ENCODE assay signal across 15 cellular contexts in genomic region chr9:113477661-113478060, GRCh38.
"Had no signal": no experiment of that assay in that cellular context is flagged by ENCODE, and none has a peak within 500 bp of the region (broad histone marks: within the 10 kb centered on the region; RNA-seq: fewer than 3 reads in every experiment).

No MANE protein-coding gene starts in this region.

- H3K27ac Mint-ChIP-seq: activated naive CD4-positive, alpha-beta T cell treated with anti-CD3 and anti-CD28 coated beads for 36 hours; activated T-helper 2 cell treated with anti-CD3 and anti-CD28 coated beads, Interferon-gamma antibody, Interleukin-2, Interleukin-4, amounts not matched to agents 10 μg/mL and 5 μg/mL and 100 μg/mL, durations not matched to agents 14 hours and 24 hours and 36 hours; memory B cell; progenitor cell of endocrine pancreas; stimulated activated naive CD8-positive, alpha-beta T cell treated with anti-CD3 and anti-CD28 coated beads, Interleukin-15, Interleukin-2, amounts not matched to agents 100 ng/mL and 50 ng/mL, for 24 hours; WTC11 had no signal

- H3K9me3 ChIP-seq: colonic mucosa, esophagus muscularis mucosa, mucosa of descending colon, right atrium auricular region had no signal

- H3K27me3 Mint-ChIP-seq: progenitor cell of endocrine pancreas had no signal

- H3K27ac ChIP-seq: colonic mucosa, esophagus muscularis mucosa had no signal

- ATAC-seq: left ventricle myocardium superior; mucosa of descending colon; naive thymus-derived CD4-positive, alpha-beta T cell; WTC11 had no signal

- H3K4me3 Mint-ChIP-seq: activated naive CD4-positive, alpha-beta T cell treated with anti-CD3 and anti-CD28 coated beads for 36 hours; memory B cell; naive thymus-derived CD4-positive, alpha-beta T cell; stimulated activated naive CD8-positive, alpha-beta T cell treated with anti-CD3 and anti-CD28 coated beads, Interleukin-15, Interleukin-2, amounts not matched to agents 100 ng/mL and 50 ng/mL, for 24 hours; WTC11 had no signal

- H3K9me3 Mint-ChIP-seq: activated naive CD4-positive, alpha-beta T cell treated with anti-CD3 and anti-CD28 coated beads for 36 hours; activated T-helper 2 cell treated with anti-CD3 and anti-CD28 coated beads, Interferon-gamma antibody, Interleukin-2, Interleukin-4, amounts not matched to agents 10 μg/mL and 5 μg/mL and 100 μg/mL, durations not matched to agents 14 hours and 24 hours and 36 hours; memory B cell; naive thymus-derived CD4-positive, alpha-beta T cell; stimulated activated naive CD8-positive, alpha-beta T cell treated with anti-CD3 and anti-CD28 coated beads, Interleukin-15, Interleukin-2, amounts not matched to agents 100 ng/mL and 50 ng/mL, for 24 hours; WTC11 had no signal

- DNase-seq: activated CD4-positive, alpha-beta T cell treated with anti-CD3 and anti-CD28 coated beads for 48 hours; activated naive CD4-positive, alpha-beta T cell treated with anti-CD3 and anti-CD28 coated beads for 36 hours; caudate nucleus; colonic mucosa; left ventricle myocardium superior; mucosa of descending colon; naive thymus-derived CD4-positive, alpha-beta T cell; occipital lobe had no signal

- H3K36me3 Mint-ChIP-seq: WTC11 had no signal

- H3K4me1 Mint-ChIP-seq: memory B cell had no signal

- H3K27me3 ChIP-seq: colonic mucosa, esophagus muscularis mucosa, right atrium auricular region had no signal

- H3K4me3 ChIP-seq: colonic mucosa, esophagus muscularis mucosa, mucosa of descending colon, right atrium auricular region had no signal

- H3K36me3 ChIP-seq: colonic mucosa, esophagus muscularis mucosa, right atrium auricular region had no signal

- H3K4me1 ChIP-seq: colonic mucosa had no signal
